Comparison of ENCODE assay signal across 10 cellular contexts in the genomic region with DNA sequence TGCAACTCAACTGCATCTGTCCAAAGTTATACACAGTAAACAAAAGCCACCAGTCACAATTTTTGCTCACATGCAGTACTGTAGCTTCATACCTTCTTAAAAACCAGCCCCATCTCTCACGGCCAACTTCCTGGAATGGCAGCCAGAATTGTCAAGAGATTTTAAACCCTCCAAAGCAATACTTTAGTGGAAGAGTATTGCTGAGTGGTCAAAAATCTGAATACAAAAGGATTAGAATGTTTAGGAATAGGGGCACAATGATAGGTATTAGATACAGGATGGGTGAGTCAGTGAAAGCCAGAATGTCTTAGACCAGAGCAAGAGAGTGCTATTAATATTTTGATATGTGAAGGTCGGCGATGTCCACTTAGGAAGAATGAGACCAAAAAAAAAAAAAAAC.
"Had no signal": no experiment of that assay in that cellular context is flagged by ENCODE, and none has a peak within 500 bp of the region (broad histone marks: within the 10 kb centered on the region; RNA-seq: fewer than 3 reads in every experiment).

No MANE protein-coding gene starts in this region.

- FAIRE-seq: H1 had no signal

- H3K9ac ChIP-seq: GM23248 had no signal

- H3K4me1 ChIP-seq: HAP-1 had no signal

- H2AFZ ChIP-seq: GM23248, GM23338 had no signal

- H3K36me3 ChIP-seq: HAP-1 had no signal

- H3K4me2 ChIP-seq: GM23338 had no signal

- H3K9me3 ChIP-seq: HAP-1 had no signal

- H3K4me3 ChIP-seq: GM23248, GM23338, HAP-1 had no signal

- ATAC-seq: GM23338, HCT116 had no signal

- DNase-seq: GM23248, GOT3, H7, H9, HCEC 1CT, HFFc6 had no signal

- H3K27ac ChIP-seq: GM23248 had no signal
